ENCODE assay signal across 22 cellular contexts in genomic region chr20:52798124-52798523, GRCh38.
DNase-seq lines count a peak whose midpoint lies in the region; ATAC-seq and TF ChIP-seq lines count a peak whose summit lies in the region.
"Had no signal": no experiment of that assay in that cellular context is flagged by ENCODE, and none has a peak within 500 bp of the region (broad histone marks: within the 10 kb centered on the region; RNA-seq: fewer than 3 reads in every experiment).

No MANE protein-coding gene starts in this region.

- no peak overlapping the region for H3K27ac ChIP-seq in substantia nigra (ENCODE audit: low read depth, low read length, poor library complexity, severe bottlenecking)
- H3K27ac ChIP-seq: 22Rv1, BLaER1, C4-2B had no signal

- in situ Hi-C loops in Caki2 (cut with HindIII; ENCODE audit: low pct_unique_long_range_greater_than_20kb, low sequenced_read_pairs) = no loop called here

- no peaks in the 10 kb centered on the region for H3K36me3 Mint-ChIP-seq in nephron progenitor cell (ENCODE audit: low read depth)
- H3K36me3 Mint-ChIP-seq: CD4-positive, CD25-positive, alpha-beta regulatory T cell; CD8-positive, alpha-beta T cell had no signal

- H3K9me3 Mint-ChIP-seq in nephron progenitor cell = no peaks in the 10 kb centered on the region
- H3K9me3 Mint-ChIP-seq: CD4-positive, CD25-positive, alpha-beta regulatory T cell; CD8-positive, alpha-beta T cell had no signal

- no peak overlapping the region for H3K4me3 ChIP-seq in epithelial cell of esophagus (ENCODE audit: low read length)
- H3K4me3 ChIP-seq: BLaER1, GM12878, HAP-1 had no signal

- no peak overlapping the region for H3K4me3 Mint-ChIP-seq in nephron progenitor cell
- H3K4me3 Mint-ChIP-seq: B cell; CD4-positive, CD25-positive, alpha-beta regulatory T cell; CD8-positive, alpha-beta T cell had no signal

- peak; percentile 10 for DNase-seq in Caki2 (ENCODE audit: low read depth)
- peak; percentile 15 for DNase-seq in M059J (ENCODE audit: low read depth)
- DNase-seq in epithelial cell of esophagus (ENCODE audit: low read depth) = peak; percentile 27
- DNase-seq in nephron progenitor cell = no peak
- no peak for DNase-seq in superior temporal gyrus (ENCODE audit: extremely low spot score)
- DNase-seq in middle frontal gyrus (ENCODE audit: extremely low spot score, low spot score) = no peak
- DNase-seq in substantia nigra (lab: John Stamatoyannopoulos, UW) = no peak
- DNase-seq: Caco-2; CD4-positive, CD25-positive, alpha-beta regulatory T cell; CD8-positive, alpha-beta T cell; DMS 273 treated with DMSO at 0.1 percent for 48 hours; DMS79; EL; GDM1; GOT3 had no signal

- H3K4me1 Mint-ChIP-seq in nephron progenitor cell = peaks cover 6% of the 10 kb centered on the region
- H3K4me1 Mint-ChIP-seq: B cell; CD4-positive, CD25-positive, alpha-beta regulatory T cell had no signal

- no peak for ATAC-seq in GM21381 (IDR thresholded peaks at IDR 0.05; ENCODE audit: unreplicated experiment)
- ATAC-seq: CD8-positive, alpha-beta T cell; GM12878 had no signal

- H3K27me3 Mint-ChIP-seq in nephron progenitor cell (ENCODE audit: low read depth, poor library complexity) = peaks cover 15% of the 10 kb centered on the region

- TF ChIP-seq CTCF in epithelial cell of esophagus (IDR thresholded peaks at IDR 0.05; ENCODE audit: insufficient read depth, low read depth, low read length, missing control alignments) = no peak
- no peak for TF ChIP-seq CTCF in nephron progenitor cell (IDR thresholded peaks at IDR 0.05)

- peak overlapping the region; percentile 2 for H3K27ac Mint-ChIP-seq in nephron progenitor cell
- H3K27ac Mint-ChIP-seq: B cell; CD4-positive, CD25-positive, alpha-beta regulatory T cell; CD8-positive, alpha-beta T cell had no signal

Comparison
In these comparisons a context has a peak if more than half of its experiments do, and no peak if none do; other contexts are left out.
1. DNase-seq: peak in Caki2 (single experiment), M059J (single experiment) and epithelial cell of esophagus (single experiment); none in nephron progenitor cell (single experiment), superior temporal gyrus (single experiment), middle frontal gyrus (single experiment) and substantia nigra (0 of 49).